ENCODE assay signal across 15 cellular contexts in the genomic region with DNA sequence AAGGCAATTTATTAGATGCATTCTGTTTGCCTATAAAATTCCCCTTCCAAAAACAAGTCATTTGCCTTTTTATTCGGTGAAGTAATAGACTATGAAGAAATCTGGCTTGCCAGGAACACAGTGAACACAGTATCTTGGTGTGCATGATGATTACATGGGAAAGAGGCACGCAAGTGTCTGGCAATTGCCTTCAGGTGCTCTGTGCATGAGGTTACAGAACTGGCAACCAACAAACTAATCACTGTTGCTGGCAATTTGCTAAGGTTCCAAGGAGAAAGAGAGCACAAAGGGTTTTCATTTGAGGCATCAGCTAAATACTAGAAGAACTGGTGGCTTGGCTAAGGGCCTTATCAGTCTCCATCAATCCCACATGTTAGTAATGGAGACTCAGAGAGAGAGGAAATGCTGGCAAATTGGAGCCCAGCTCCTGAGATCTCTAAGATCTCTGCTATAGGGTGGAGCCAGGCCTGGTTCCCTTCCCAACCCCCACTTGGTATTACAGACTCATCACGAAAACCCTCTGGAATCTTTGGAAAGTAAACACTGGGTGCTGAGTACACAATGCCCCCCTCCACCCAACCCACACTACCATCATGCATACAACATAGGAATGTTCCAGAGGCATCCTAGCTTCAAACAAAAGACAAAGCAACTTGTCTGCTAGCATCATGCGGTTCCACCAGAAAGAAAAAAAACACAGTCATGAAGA. TPM values are rescaled to one million over a fixed set of nuclear protein-coding genes. Genes with fewer than 3 reads are reported as not detected.
A peak's percentile ranks its signal among the peaks of the same experiment; 100 is the strongest.
DNase-seq lines count a peak whose midpoint lies in the region; ATAC-seq and TF ChIP-seq lines count a peak whose summit lies in the region.
"Had no signal": no experiment of that assay in that cellular context is flagged by ENCODE, and none has a peak within 500 bp of the region (broad histone marks: within the 10 kb centered on the region; RNA-seq: fewer than 3 reads in every experiment).

No MANE protein-coding gene starts in this region.

- TF ChIP-seq CTCF in AG09319 (IDR thresholded peaks at IDR 0.05; ENCODE audit: low read depth, low read length) (no peak), coronary artery (IDR thresholded peaks at IDR 0.05) (no peak)

- peak; percentile 64 for DNase-seq in AG09319 (ENCODE audit: extremely low read depth, low read depth)
- DNase-seq in M059J (ENCODE audit: low read depth): peak; percentile 85
- DNase-seq in coronary artery (ENCODE audit: low spot score): no peak
- no peak for DNase-seq in left lobe of liver (ENCODE audit: low spot score)
- DNase-seq in activated gamma-delta T cell (lab: John Stamatoyannopoulos, UW): no peak
- DNase-seq in DMS79 (lab: John Stamatoyannopoulos, UW): no peak
- DNase-seq in NCI-H2029 treated with DMSO at 0.1 percent for 48 hours (lab: John Stamatoyannopoulos, UW): no peak
- no peak for DNase-seq in foreskin melanocyte
- DNase-seq: activated naive CD4-positive, alpha-beta T cell; heart right ventricle; left colon; NCI-H774; stimulated activated CD4-positive, alpha-beta T cell treated with anti-CD3 and anti-CD28 coated beads, Interleukin-12 subunit alpha, Interleukin-12 subunit beta, amount 100 ng/mL, for 4 hours; T-helper 17 cell had no signal

- ATAC-seq in left lobe of liver: peak; percentile 45
- ATAC-seq: activated CD4-positive, CD25-positive, alpha-beta regulatory T cell treated with anti-CD3 and anti-CD28 coated beads, Interleukin-2, amount 50 U/mL, for 24 hours; left colon; T-helper 17 cell had no signal

- peak overlapping the region; percentile 12 to 46 for H3K27ac ChIP-seq in coronary artery

- H3K4me3 ChIP-seq in coronary artery: no peak overlapping the region
- H3K4me3 ChIP-seq: heart right ventricle had no signal

RNA-seq across cellular contexts. Expression of gene RNF152, which starts 10.4 kb away (rescaled TPM):
- 5.8 and 5.9 TPM in 2 replicates for total RNA-seq in M059J (2014; rRNA removed; shearing (Covaris generic))
- total RNA-seq in left lobe of liver: 102 TPM

Comparison
In these comparisons a context has a peak if more than half of its experiments do, and no peak if none do; other contexts are left out.
1. DNase-seq: peak in AG09319 (single experiment) and M059J (single experiment); none in coronary artery (single experiment), left lobe of liver (single experiment), activated gamma-delta T cell (single experiment), DMS79 (single experiment), NCI-H2029 treated with DMSO at 0.1 percent for 48 hours (single experiment) and foreskin melanocyte (single experiment).
2. RNA of gene RNF152, which starts 10.4 kb away (total RNA-seq): 102 TPM in left lobe of liver (single experiment); 5.8 to 5.9 TPM in M059J; every median in the first group is over 10 times any median in the second.